15 cellular contexts compared by ENCODE assay signal in genomic region chr14:72607386-72608125, GRCh38.
DNase-seq lines count a peak whose midpoint lies in the region; TF ChIP-seq lines count a peak whose summit lies in the region.
"Had no signal": no experiment of that assay in that cellular context is flagged by ENCODE, and none has a peak within 500 bp of the region (broad histone marks: within the 10 kb centered on the region; RNA-seq: fewer than 3 reads in every experiment).

No MANE protein-coding gene starts in this region.

- H3K9me2 ChIP-seq in OCI-LY7 (ENCODE audit: insufficient read depth, low read length), result no peaks in the 10 kb centered on the region

- H3K36me3 ChIP-seq in SJSA1 (no peaks in the 10 kb centered on the region), fibroblast of lung (ENCODE audit: control insufficient read depth, insufficient read depth, low read length) (no peaks in the 10 kb centered on the region), skeletal muscle satellite cell (ENCODE audit: insufficient read depth, low read length) (no peaks in the 10 kb centered on the region), OCI-LY7 (ENCODE audit: insufficient read depth, low read length) (no peaks in the 10 kb centered on the region), H7 (replicated peaks; ENCODE audit: control insufficient read depth, insufficient read depth, low read length) (no peaks in the 10 kb centered on the region)
- H3K36me3 ChIP-seq: gastroesophageal sphincter, left ventricle myocardium inferior, transverse colon had no signal

- BruUV-seq in OCI-LY7 (replicated peaks; lab: Mats Ljungman, UMichigan), result no TSS peak

- H3K4me3 ChIP-seq in SJSA1 (no peak overlapping the region), fibroblast of lung (replicated peaks in 1 of 4; ENCODE audit: control extremely low read depth in 1 of 4, insufficient read depth in 1 of 4, low read depth in 3 of 4, low read length in 4 of 4) (no peak overlapping the region), skeletal muscle satellite cell (ENCODE audit: low read length) (no peak overlapping the region), OCI-LY7 (ENCODE audit: low read depth, low read length, poor library complexity, severe bottlenecking) (no peak overlapping the region), H7 (ENCODE audit: insufficient read depth, low read depth, low read length) (no peak overlapping the region)
- H3K4me3 ChIP-seq: gastroesophageal sphincter, left ventricle myocardium inferior, transverse colon had no signal

- no peaks in the 10 kb centered on the region for H3K79me2 ChIP-seq in fibroblast of lung (ENCODE audit: control insufficient read depth, insufficient read depth, low read length)
- no peaks in the 10 kb centered on the region for H3K79me2 ChIP-seq in OCI-LY7 (ENCODE audit: insufficient read depth, low read depth, low read length)

- no peaks in the 10 kb centered on the region for H4K20me1 ChIP-seq in fibroblast of lung (ENCODE audit: control insufficient read depth, extremely low read depth, insufficient read depth, low read length)
- H4K20me1 ChIP-seq in OCI-LY7 (ENCODE audit: insufficient read depth, low read length), result no peaks in the 10 kb centered on the region

- peak overlapping the region; percentile 68 for H3K4me2 ChIP-seq in fibroblast of lung (ENCODE audit: extremely low read depth, insufficient read depth, low read length)
- H3K4me2 ChIP-seq in skeletal muscle satellite cell (ENCODE audit: low read length), result peak overlapping the region; percentile 31
- H3K4me2 ChIP-seq in OCI-LY7 (ENCODE audit: low read length), result no peak overlapping the region

- H2AFZ ChIP-seq in fibroblast of lung (ENCODE audit: low read length) (no peak overlapping the region), OCI-LY7 (ENCODE audit: low read length) (no peak overlapping the region)

- H3K9ac ChIP-seq in fibroblast of lung (ENCODE audit: insufficient read depth, low read length) (no peak overlapping the region), skeletal muscle satellite cell (ENCODE audit: low read depth, low read length) (no peak overlapping the region)

- CTCF ChIA-PET in OCI-LY7 (lab: Charles Lee; ENCODE audit: unreplicated experiment), result no interaction called here
- CTCF ChIA-PET in HEK293T (lab: Yijun Ruan, JAX), result no interaction called here

- POLR2A ChIA-PET in OCI-LY7 (lab: Charles Lee), result no interaction called here
- POLR2A ChIA-PET in HEK293T (lab: Yijun Ruan, JAX), result no interaction called here

- no peaks in the 10 kb centered on the region for H3K27me3 ChIP-seq in SJSA1 (replicated peaks)
- H3K27me3 ChIP-seq in fibroblast of lung (ENCODE audit: control insufficient read depth, insufficient read depth, low read length), result no peaks in the 10 kb centered on the region
- no peaks in the 10 kb centered on the region for H3K27me3 ChIP-seq in skeletal muscle satellite cell (ENCODE audit: control insufficient read depth, insufficient read depth, low read length)
- H3K27me3 ChIP-seq in H7 (ENCODE audit: control insufficient read depth, insufficient read depth, low read length), result no peaks in the 10 kb centered on the region
- H3K27me3 ChIP-seq: gastroesophageal sphincter, transverse colon had no signal

- no peaks in the 10 kb centered on the region for H3K9me3 ChIP-seq in SJSA1 (replicated peaks)
- no peaks in the 10 kb centered on the region for H3K9me3 ChIP-seq in fibroblast of lung (ENCODE audit: control insufficient read depth, insufficient read depth, low read depth, low read length)
- no peaks in the 10 kb centered on the region for H3K9me3 ChIP-seq in skeletal muscle satellite cell (replicated peaks; ENCODE audit: low read length)
- H3K9me3 ChIP-seq in OCI-LY7 (ENCODE audit: low read length), result no peaks in the 10 kb centered on the region
- H3K9me3 ChIP-seq: gastroesophageal sphincter, left ventricle myocardium inferior, transverse colon had no signal

- H3K27ac ChIP-seq in SJSA1 (peak overlapping the region; percentile 99), fibroblast of lung (ENCODE audit: insufficient read depth, low read length) (peak overlapping the region; percentile 79), OCI-LY7 (ENCODE audit: low read depth, low read length, poor library complexity, severe bottlenecking) (no peak overlapping the region)
- H3K27ac ChIP-seq: 22Rv1, gastroesophageal sphincter, left ventricle myocardium inferior, transverse colon had no signal

- DNase-seq in DMS 273 (lab: John Stamatoyannopoulos, UW; ENCODE audit: unreplicated experiment), result peak; percentile 19
- DNase-seq in DMS 273 treated with DMSO at 0.1 percent for 48 hours (lab: John Stamatoyannopoulos, UW), result no peak
- DNase-seq in SJSA1 (ENCODE audit: low read depth in 1 of 2, low spot score in 2 of 2), result peak in 1 of 2 experiments; percentile 55
- peak; percentile 14 to 67 for DNase-seq in fibroblast of lung (ENCODE audit: low read depth in 2 of 2)
- DNase-seq in OCI-LY7 (ENCODE audit: low spot score), result no peak
- no peak for DNase-seq in HEK293T (ENCODE audit: extremely low spot score)
- no peak for DNase-seq in H7
- DNase-seq: DMS79, GOT3, left ventricle myocardium inferior, NCI-H446 treated with DMSO at 0.1 percent for 48 hours, transverse colon had no signal

- intact Hi-C loops in OCI-LY7 (cut with micrococcal nuclease; ENCODE audit: unreplicated experiment), result no loop called here

- TF ChIP-seq CTCF in fibroblast of lung (conservative IDR thresholded peaks at IDR 0.05 in 1 of 2, IDR thresholded peaks at IDR 0.05 in 1 of 2; ENCODE audit: low read depth in 1 of 2, low read length in 2 of 2) (no peak), OCI-LY7 (conservative IDR thresholded peaks at IDR 0.05; ENCODE audit: low read length) (no peak)

- peaks cover 57% of the 10 kb centered on the region for H3K4me1 ChIP-seq in SJSA1 (replicated peaks)
- peaks cover 23% of the 10 kb centered on the region for H3K4me1 ChIP-seq in fibroblast of lung (ENCODE audit: control insufficient read depth, extremely low read depth, insufficient read depth, low read length)
- peaks cover 28% of the 10 kb centered on the region for H3K4me1 ChIP-seq in skeletal muscle satellite cell (ENCODE audit: control insufficient read depth, insufficient read depth, low read length)
- H3K4me1 ChIP-seq in OCI-LY7 (ENCODE audit: insufficient read depth, low read length, poor library complexity, severe bottlenecking), result no peaks in the 10 kb centered on the region
- H3K4me1 ChIP-seq: gastroesophageal sphincter, transverse colon had no signal

TF ChIP-seq in HEK293T, 16 proteins besides CTCF, POLR2A, EP300 and RAD21:
- TF ChIP-seq SP1 (IDR thresholded peaks at IDR 0.05), result no peak
- TF ChIP-seq PKNOX1 (IDR thresholded peaks at IDR 0.05), result no peak
- no peak for TF ChIP-seq NFRKB (IDR thresholded peaks at IDR 0.05)
- TF ChIP-seq ARNT (IDR thresholded peaks at IDR 0.05), result no peak
- no peak for TF ChIP-seq FOXK2 (IDR thresholded peaks at IDR 0.05)
- no peak for TF ChIP-seq BHLHE40 (IDR thresholded peaks at IDR 0.05; ENCODE audit: borderline replicate concordance)
- no peak for TF ChIP-seq CTBP1 (IDR thresholded peaks at IDR 0.05; ENCODE audit: borderline replicate concordance)
- no peak for TF ChIP-seq FOXA1 (IDR thresholded peaks at IDR 0.05)
- no peak for TF ChIP-seq TARDBP (IDR thresholded peaks at IDR 0.05)
- TF ChIP-seq HDGF (IDR thresholded peaks at IDR 0.05; ENCODE audit: borderline replicate concordance), result no peak
- TF ChIP-seq ELF4 (IDR thresholded peaks at IDR 0.05), result no peak
- no peak for TF ChIP-seq L3MBTL2 (conservative IDR thresholded peaks at IDR 0.05)
- no peak for TF ChIP-seq ZNF384 (IDR thresholded peaks at IDR 0.05)
- no peak for TF ChIP-seq SUZ12 (IDR thresholded peaks at IDR 0.05)
- no peak for TF ChIP-seq LEF1 (IDR thresholded peaks at IDR 0.05; ENCODE audit: borderline replicate concordance)
- TF ChIP-seq FOXM1 (IDR thresholded peaks at IDR 0.05; ENCODE audit: borderline replicate concordance), result no peak

Comparison
In these comparisons a context has a peak if more than half of its experiments do, and no peak if none do; other contexts are left out.
1. DNase-seq: peak in DMS 273 (single experiment) and fibroblast of lung (2 of 2); none in DMS 273 treated with DMSO at 0.1 percent for 48 hours (single experiment), OCI-LY7 (single experiment), HEK293T (single experiment) and H7 (single experiment).